In genomic region chr3:152203677-152204076, GRCh38 we compare ENCODE assay signal across 9 cellular contexts.
DNase-seq lines count a peak whose midpoint lies in the region; ATAC-seq, FAIRE-seq and TF ChIP-seq lines count a peak whose summit lies in the region.
"Had no signal": no experiment of that assay in that cellular context is flagged by ENCODE, and none has a peak within 500 bp of the region (broad histone marks: within the 10 kb centered on the region; RNA-seq: fewer than 3 reads in every experiment).

No MANE protein-coding gene starts in this region.

- ATAC-seq in IMR-90 (ENCODE audit: low read depth) = peak; percentile 63
- ATAC-seq in K562 = peak; percentile 0; the same call in 2 of the 3 replicates
- no peak for ATAC-seq in naive thymus-derived CD4-positive, alpha-beta T cell
- no peak for ATAC-seq in HG03196 (IDR thresholded peaks at IDR 0.05; ENCODE audit: unreplicated experiment)
- ATAC-seq in HG02678 (IDR thresholded peaks at IDR 0.05; ENCODE audit: unreplicated experiment) = no peak
- no peak for ATAC-seq in GM21367 (IDR thresholded peaks at IDR 0.05; ENCODE audit: unreplicated experiment)

- TF ChIP-seq POLR2A in IMR-90 (IDR thresholded peaks at IDR 0.05; ENCODE audit: low read depth, low read length) = no peak
- TF ChIP-seq POLR2A in K562 (conservative IDR thresholded peaks at IDR 0.05) = no peak

- no peak overlapping the region for H2AK5ac ChIP-seq in IMR-90 (ENCODE audit: low read depth, low read length)

- H3K4me3 ChIP-seq in IMR-90 (ENCODE audit: insufficient read depth, low read depth, low read length) (no peak overlapping the region), K562 (peak overlapping the region; percentile 18)
- peak overlapping the region; percentile 65 for H3K4me3 ChIP-seq in naive thymus-derived CD4-positive, alpha-beta T cell (ENCODE audit: low read length)

- H3K4me2 ChIP-seq in IMR-90 (ENCODE audit: low read depth, low read length) (peak overlapping the region; percentile 56; the same call in 1 of the 2 replicates), K562 (ENCODE audit: insufficient read depth, low read length) (peak overlapping the region; percentile 66)

- CTCF ChIA-PET in IMR-90 (lab: Yijun Ruan, JAX) = interaction anchor here (0.6 kb wide), 1 partner anchor 61 kb away, joined by 5 read pairs; no protein-coding TSS in a partner anchor
- CTCF ChIA-PET in K562 (lab: Yijun Ruan, JAX; ENCODE audit: low intra/inter-chr PET ratio) = interaction anchor here (0.8 kb wide), 1 partner anchor 43 kb away, joined by 3 read pairs; no protein-coding TSS in a partner anchor
- CTCF ChIA-PET in naive thymus-derived CD4-positive, alpha-beta T cell (lab: Charles Lee) = interaction anchor here (1.0 to 2.3 kb wide), 6 partner anchors 10 to 65 kb away, joined by 3 to 8 read pairs (median 5); partner anchors contain the start of gene MBNL1

- H4K8ac ChIP-seq in IMR-90 (ENCODE audit: low read depth in 2 of 2, low read length in 2 of 2) = peak overlapping the region in 1 of 2 experiments; percentile 40; a peak in 1 of 4 replicates

- TF ChIP-seq RAD21 in IMR-90 (IDR thresholded peaks at IDR 0.05; ENCODE audit: low read length) (no peak), K562 (CRISPR knock-in tag; conservative IDR thresholded peaks at IDR 0.05 in 1 of 2, IDR thresholded peaks at IDR 0.05 in 1 of 2) (no peak)

- FAIRE-seq in K562 (lab: Jason Lieb, UNC) = no peak
- FAIRE-seq: urothelium cell line had no signal

- H2BK20ac ChIP-seq in IMR-90 (ENCODE audit: low read depth, low read length) = no peak overlapping the region

- intact Hi-C loops in IMR-90 (cut with micrococcal nuclease) (no loop called here), K562 (cut with micrococcal nuclease) (loop anchor here (1.0 kb wide), 2 partner anchors 40 to 43 kb away; no protein-coding TSS in a partner anchor)
- intact Hi-C loops in naive thymus-derived CD4-positive, alpha-beta T cell (cut with micrococcal nuclease) = loop anchor here (1.0 to 2.0 kb wide), 3 partner anchors 15 to 40 kb away; no protein-coding TSS in a partner anchor

- no peak overlapping the region for H2BK15ac ChIP-seq in IMR-90 (ENCODE audit: low read depth, low read length)

- H3K23ac ChIP-seq in IMR-90 (ENCODE audit: low read depth, low read length) = no peak overlapping the region

- H4K20me1 ChIP-seq in IMR-90 (ENCODE audit: insufficient read depth, low read length) = no peaks in the 10 kb centered on the region
- H4K20me1 ChIP-seq in K562 (replicated peaks; ENCODE audit: control insufficient read depth, insufficient read depth, low read length) = no peaks in the 10 kb centered on the region

- TF ChIP-seq CTCF in IMR-90 (conservative IDR thresholded peaks at IDR 0.05; ENCODE audit: low read depth, low read length) (no peak), K562 (IDR thresholded peaks at IDR 0.05 in 2 of 3, conservative IDR thresholded peaks at IDR 0.05 in 1 of 3; ENCODE audit: insufficient read depth in 2 of 3, low read depth in 1 of 3, low read length in 3 of 3) (no peak), GM13976 (IDR thresholded peaks at IDR 0.05; ENCODE audit: borderline replicate concordance, control extremely low read depth, extremely low read depth, insufficient read depth, missing control alignments) (no peak)

- H3K56ac ChIP-seq in IMR-90 (ENCODE audit: extremely low read depth, insufficient read depth, low read length) = no peak overlapping the region

- peaks cover 0 to 15% (median 0%) of the 10 kb centered on the region in 11 donors for H3K9me3 Mint-ChIP-seq in naive thymus-derived CD4-positive, alpha-beta T cell

- no CpG with 5 or more reads among the region's 1 CpG for WGBS in IMR-90 (ENCODE audit: extremely low coverage in 2 of 2, insufficient read length in 1 of 2), 2 experiments
- 0% methylated on average over 1 of the region's 1 CpG for WGBS in K562 (ENCODE audit: insufficient coverage, low coverage, missing lambda C conversion rate)

- H3K27ac Mint-ChIP-seq in naive thymus-derived CD4-positive, alpha-beta T cell = peak overlapping the region; percentile 88 to 100 (median 95)

- POLR2A ChIA-PET in IMR-90 (lab: Charles Lee; ENCODE audit: unreplicated experiment) (no interaction called here), K562 (lab: Yijun Ruan, JAX) (interaction anchor here (0.6 to 2.5 kb wide), 8 partner anchors 10 to 179 kb away, joined by 3 to 13 read pairs (median 4); partner anchors contain the start of gene MBNL1)
- POLR2A ChIA-PET in naive thymus-derived CD4-positive, alpha-beta T cell (lab: Charles Lee) = interaction anchor here (0.6 to 16.2 kb wide), 16 partner anchors 9 to 1004 kb away, joined by 3 to 198 read pairs (median 24); partner anchors contain the start of gene MBNL1

- H3K79me2 ChIP-seq in K562 (ENCODE audit: control insufficient read depth, insufficient read depth, low read length) = peaks cover 34% of the 10 kb centered on the region; the same call in 2 of the 3 replicates

- in situ Hi-C loops in ACHN (cut with HindIII; ENCODE audit: low pct_ligation_motif_present, low pct_unique_long_range_greater_than_20kb, low sequenced_read_pairs) (no loop called here), IMR-90 (cut with MboI; ENCODE audit: low sequenced_read_pairs) (no loop called here), K562 (cut with MboI) (no loop called here), GM13976 (cut with MboI; ENCODE audit: low sequenced_read_pairs, unreplicated experiment) (no loop called here)

- H3K4me1 ChIP-seq in IMR-90 (ENCODE audit: control insufficient read depth, insufficient read depth, low read length) (peaks cover 2% of the 10 kb centered on the region; the same call in 1 of the 2 replicates), K562 (replicated peaks in 1 of 2; ENCODE audit: control insufficient read depth in 2 of 2, insufficient read depth in 2 of 2, low read length in 2 of 2) (peaks cover 14 to 30% of the 10 kb centered on the region in 2 experiments)
- peaks cover 37 to 44% of the 10 kb centered on the region in 2 donors for H3K4me1 ChIP-seq in naive thymus-derived CD4-positive, alpha-beta T cell (ENCODE audit: control insufficient read depth in 2 of 2, insufficient read depth in 2 of 2, low read length in 2 of 2)

- BruUV-seq in IMR-90 (replicated peaks; lab: Mats Ljungman, UMichigan) = no TSS peak
- BruUV-seq in K562 (replicated peaks; lab: Mats Ljungman, UMichigan) = no TSS peak

- H3K27me3 ChIP-seq in IMR-90 (ENCODE audit: control insufficient read depth, insufficient read depth, low read length) (no peaks in the 10 kb centered on the region), K562 (ENCODE audit: control insufficient read depth in 2 of 2, insufficient read depth in 2 of 2, low read length in 2 of 2) (no peaks in the 10 kb centered on the region)
- H3K27me3 ChIP-seq in naive thymus-derived CD4-positive, alpha-beta T cell (ENCODE audit: control insufficient read depth in 2 of 2, insufficient read depth in 2 of 2, low read length in 2 of 2) = no peaks in the 10 kb centered on the region

- H3K9me1 ChIP-seq in IMR-90 (ENCODE audit: insufficient read depth, low read length) = no peaks in the 10 kb centered on the region
- no peaks in the 10 kb centered on the region for H3K9me1 ChIP-seq in K562 (ENCODE audit: control insufficient read depth, insufficient read depth, low read length)

- peaks cover 45 to 84% (median 71%) of the 10 kb centered on the region in 7 donors for H3K4me1 Mint-ChIP-seq in naive thymus-derived CD4-positive, alpha-beta T cell

- H2AK9ac ChIP-seq in IMR-90 (replicated peaks; ENCODE audit: low read depth, low read length, poor library complexity) = no peak overlapping the region

- H3K9ac ChIP-seq in IMR-90 (ENCODE audit: low read depth, low read length) = peak overlapping the region; percentile 51; the same call in 1 of the 2 replicates
- peak overlapping the region in 1 of 2 experiments; percentile 77; a peak in 3 of 4 replicates for H3K9ac ChIP-seq in K562 (ENCODE audit: insufficient read depth in 1 of 2, low read depth in 2 of 2, low read length in 2 of 2)

- H3K36me3 ChIP-seq in IMR-90 (ENCODE audit: control insufficient read depth, insufficient read depth, low read length) (no peaks in the 10 kb centered on the region), K562 (ENCODE audit: control insufficient read depth, insufficient read depth, low read length) (no peaks in the 10 kb centered on the region)
- no peaks in the 10 kb centered on the region for H3K36me3 ChIP-seq in naive thymus-derived CD4-positive, alpha-beta T cell (ENCODE audit: control insufficient read depth in 2 of 3, insufficient read depth in 3 of 3, low read length in 3 of 3)

- H3K4me3 Mint-ChIP-seq in naive thymus-derived CD4-positive, alpha-beta T cell = peak overlapping the region; percentile 83 to 98 (median 91)

- H2BK5ac ChIP-seq in IMR-90 (ENCODE audit: low read depth, low read length, poor library complexity, severe bottlenecking) = peak overlapping the region; percentile 88

- no peak overlapping the region for H3K4ac ChIP-seq in IMR-90 (ENCODE audit: low read depth, low read length)

- H3K27ac ChIP-seq in IMR-90 (ENCODE audit: insufficient read depth, low read length) (peak overlapping the region; percentile 67; the same call in 1 of the 2 replicates), K562 (ENCODE audit: extremely low read depth, low read depth, low read length) (peak overlapping the region; percentile 84)
- H3K27ac ChIP-seq in naive thymus-derived CD4-positive, alpha-beta T cell (ENCODE audit: low read depth, low read length) = peak overlapping the region; percentile 84

- TF ChIP-seq EP300 in K562 (IDR thresholded peaks at IDR 0.05; ENCODE audit: low read length) = no peak

- no peak overlapping the region for H4K91ac ChIP-seq in IMR-90 (ENCODE audit: insufficient read depth, low read depth, low read length)

- H2BK120ac ChIP-seq in IMR-90 (ENCODE audit: low read depth, low read length) = no peak overlapping the region

- peak; percentile 46 for DNase-seq in ACHN
- peak; percentile 28 for DNase-seq in IMR-90
- no peak for DNase-seq in K562 (ENCODE audit: extremely low read depth in 1 of 4, low spot score in 3 of 4)
- DNase-seq in naive thymus-derived CD4-positive, alpha-beta T cell = no peak
- DNase-seq in GM13976 (ENCODE audit: low spot score) = no peak

- H3K27me3 Mint-ChIP-seq in naive thymus-derived CD4-positive, alpha-beta T cell = no peaks in the 10 kb centered on the region

- no peaks in the 10 kb centered on the region for H3K79me1 ChIP-seq in IMR-90 (ENCODE audit: low read depth in 1 of 2, low read length in 2 of 2)

- 0 out of 2 replicates have a peak overlapping the region, but pooled peaks have one; percentile 14 for H4K5ac ChIP-seq in IMR-90 (ENCODE audit: low read depth, low read length)

- H3K36me3 Mint-ChIP-seq in naive thymus-derived CD4-positive, alpha-beta T cell = peaks cover 0 to 21% (median 0%) of the 10 kb centered on the region in 5 donors

- no peak overlapping the region for H2AFZ ChIP-seq in IMR-90 (replicated peaks; ENCODE audit: low read length, poor library complexity)
- peak overlapping the region; percentile 92 for H2AFZ ChIP-seq in K562 (ENCODE audit: low read depth, low read length)

- H3K14ac ChIP-seq in IMR-90 (replicated peaks; ENCODE audit: low read depth, low read length) = no peak overlapping the region

- dilution Hi-C loops in IMR-90 (cut with HindIII; ENCODE audit: low sequenced_read_pairs, unreplicated experiment) = no loop called here

- H3K18ac ChIP-seq in IMR-90 (ENCODE audit: low read depth, low read length) = peak overlapping the region; percentile 15; the same call in 1 of the 2 replicates

- H3K9me3 ChIP-seq in IMR-90 (ENCODE audit: control insufficient read depth, insufficient read depth, low read length) = no peaks in the 10 kb centered on the region
- no peaks in the 10 kb centered on the region for H3K9me3 ChIP-seq in K562 (replicated peaks; ENCODE audit: control insufficient read depth, insufficient read depth, low read depth, low read length)
- H3K9me3 ChIP-seq in naive thymus-derived CD4-positive, alpha-beta T cell (ENCODE audit: control insufficient read depth in 2 of 3, low read length in 3 of 3) = no peaks in the 10 kb centered on the region

Comparison
In these comparisons a context has a peak if more than half of its experiments do, and no peak if none do; other contexts are left out.
1. DNase-seq: peak in ACHN (single experiment) and IMR-90 (single experiment); none in K562 (0 of 4), naive thymus-derived CD4-positive, alpha-beta T cell (0 of 9) and GM13976 (single experiment).
2. ATAC-seq: peak in IMR-90 (single experiment) and K562 (single experiment); none in naive thymus-derived CD4-positive, alpha-beta T cell (single experiment), HG03196 (single experiment), HG02678 (single experiment) and GM21367 (single experiment).
3. Peak in every context shown above with its lines, with median percentiles within 50 percentile points of each other: H3K27ac ChIP-seq.